Comparison of ENCODE assay signal across 8 cellular contexts in the genomic region with DNA sequence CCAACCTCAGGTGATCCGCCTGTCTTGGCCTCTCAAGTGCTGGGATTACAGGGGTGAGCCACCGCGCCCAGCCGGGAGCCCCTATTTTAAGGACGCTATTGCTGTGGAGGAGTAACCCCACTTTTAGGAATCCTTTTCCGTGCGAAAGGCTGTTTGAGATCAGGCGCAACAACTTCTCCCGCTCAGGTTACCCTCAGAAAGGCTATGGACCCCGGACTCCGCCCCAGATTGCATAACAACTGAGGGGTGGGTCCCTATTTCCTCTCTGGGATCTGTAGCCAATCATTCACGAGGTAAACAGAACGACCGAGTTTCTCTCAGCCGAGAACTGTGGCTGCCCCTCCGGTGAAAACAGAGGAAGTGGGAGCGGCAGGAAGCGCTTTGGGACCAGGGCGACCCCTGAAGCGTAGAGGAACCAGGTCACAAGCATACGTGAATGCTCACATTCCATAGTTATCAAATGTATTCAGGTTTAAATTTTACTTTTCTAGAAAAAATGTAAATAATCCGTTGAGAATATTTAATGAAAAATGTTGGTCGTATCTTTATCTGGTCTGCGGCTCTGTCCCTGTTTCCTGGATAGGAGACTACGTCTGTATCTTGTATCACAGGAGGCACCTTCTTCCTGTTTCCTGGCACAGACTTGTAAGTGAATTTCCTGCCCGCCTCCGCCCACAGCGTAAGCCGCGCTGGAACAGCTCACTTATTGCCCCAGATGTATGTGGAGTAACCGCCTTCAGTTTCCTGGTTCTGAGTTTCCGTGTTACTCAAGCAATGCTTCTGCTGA. TPM values are rescaled to one million over a fixed set of nuclear protein-coding genes. Genes with fewer than 3 reads are reported as not detected.
A peak's percentile ranks its signal among the peaks of the same experiment; 100 is the strongest.
DNase-seq lines count a peak whose midpoint lies in the region; ATAC-seq, FAIRE-seq and TF ChIP-seq lines count a peak whose summit lies in the region.

No MANE protein-coding gene starts in this region.

- peak overlapping the region in 1 of 4 experiments; percentile 49; a peak in 2 of 7 replicates for H3K9ac ChIP-seq in H1 (replicated peaks in 1 of 4; ENCODE audit: extremely low read depth in 1 of 4, low read depth in 3 of 4, low read length in 3 of 4)

- H2BK120ac ChIP-seq in H1 (replicated peaks; ENCODE audit: low read depth, low read length), result peak overlapping the region; percentile 75

- H3K18ac ChIP-seq in H1 (ENCODE audit: extremely low read depth, low read length), result peak overlapping the region; percentile 65; the same call in 1 of the 2 replicates

- H4K20me1 ChIP-seq in H1 (replicated peaks in 1 of 2; ENCODE audit: control insufficient read depth in 1 of 2, insufficient read depth in 2 of 2, low read length in 2 of 2), result no peaks in the 10 kb centered on the region

- DNase-seq in ACHN (peak; percentile 86), NOMO-1 treated with dmso at 0.1 percent for 144 hours (lab: John Stamatoyannopoulos, UW; ENCODE audit: unreplicated experiment) (peak; percentile 98), H1 (ENCODE audit: low read depth in 1 of 2, low spot score in 2 of 2) (peak; percentile 65 to 83), lung microvascular endothelial cell (ENCODE audit: low read depth in 2 of 2) (peak; percentile 99 to 100)
- peak; percentile 85 for DNase-seq in activated CD8-positive, alpha-beta memory T cell treated with anti-CD3 and anti-CD28 coated beads, Interleukin-2, amount 50 U/mL, for 1 hour (ENCODE audit: extremely low read depth)
- peak; percentile 76 to 92 (median 89) for DNase-seq in stimulated activated CD4-positive, alpha-beta T cell treated with anti-CD3 and anti-CD28 coated beads, TNF-alpha, amount 100 ng/mL, for 24 hours (ENCODE audit: low read depth in 3 of 3)

- no peak for TF ChIP-seq EP300 in H1 (IDR thresholded peaks at IDR 0.05; ENCODE audit: borderline replicate concordance in 1 of 2, low read depth in 2 of 2, low read length in 2 of 2)

- no peaks in the 10 kb centered on the region for H3K79me1 ChIP-seq in H1 (ENCODE audit: low read depth, low read length)

- H2AK5ac ChIP-seq in H1 (ENCODE audit: low read depth, low read length), result no peak overlapping the region

- TF ChIP-seq CTCF in H1 (IDR thresholded peaks at IDR 0.05; ENCODE audit: control extremely low read depth in 1 of 3, insufficient read depth in 1 of 3, low read depth in 1 of 3, low read length in 3 of 3), result no peak

- in situ Hi-C loops in ACHN (cut with HindIII; ENCODE audit: low pct_ligation_motif_present, low pct_unique_long_range_greater_than_20kb, low sequenced_read_pairs), result no loop called here

- H2AFZ ChIP-seq in H1 (ENCODE audit: low read length), result 0 out of 2 replicates have a peak overlapping the region, but pooled peaks have one; percentile 47

- H2BK12ac ChIP-seq in H1 (ENCODE audit: low read depth, low read length), result peak overlapping the region; percentile 71; the same call in 1 of the 2 replicates

- peak; percentile 76 for FAIRE-seq in H1 (lab: Jason Lieb, UNC)

- POLR2A ChIA-PET in H1 (lab: Charles Lee; ENCODE audit: partially characterized antibody), result interaction anchor here (0.7 to 0.8 kb wide), 2 partner anchors 72 to 103 kb away, joined by 3 to 4 read pairs; no protein-coding TSS in a partner anchor

- 5% methylated on average over 32 of the region's 32 CpGs; no CpG with 5 or more reads in 1 of the 2 experiments for whole genome bisulfite sequencing in H1 (ENCODE audit: extremely low coverage in 1 of 2, insufficient coverage in 1 of 2, insufficient read length in 1 of 2, insufficient replicate concordance in 2 of 2, low coverage in 1 of 2, low lambda C conversion rate in 2 of 2, missing lambda C conversion rate in 1 of 2), 2 experiments

- peak overlapping the region; percentile 41 to 58 (median 56); a peak in 7 of 8 replicates for H3K4me3 ChIP-seq in H1 (ENCODE audit: extremely low read depth in 1 of 4, insufficient read depth in 2 of 4, low read depth in 3 of 4, low read length in 4 of 4)

- H4K5ac ChIP-seq in H1 (ENCODE audit: insufficient read length, low read depth, low read length), result peak overlapping the region; percentile 28

- no peaks in the 10 kb centered on the region for H3K36me3 ChIP-seq in H1 (ENCODE audit: control insufficient read depth in 2 of 4, insufficient read depth in 4 of 4, low read length in 3 of 4)

- H4K8ac ChIP-seq in H1 (ENCODE audit: extremely low read depth, insufficient read depth, low read length), result peak overlapping the region; percentile 74

- H3K23me2 ChIP-seq in H1 (ENCODE audit: low read depth, low read length), result no peaks in the 10 kb centered on the region

- H3K23ac ChIP-seq in H1 (ENCODE audit: insufficient read length), result no peak overlapping the region

- no peak for TF ChIP-seq RAD21 in H1 (IDR thresholded peaks at IDR 0.05 in 1 of 2, conservative IDR thresholded peaks at IDR 0.05 in 1 of 2; ENCODE audit: low read depth in 2 of 2, low read length in 2 of 2)

- H3K9me3 ChIP-seq in H1 (ENCODE audit: insufficient read depth in 2 of 2, low read depth in 1 of 2, low read length in 1 of 2), result no peaks in the 10 kb centered on the region; a peak in 1 of 4 replicates

- peak overlapping the region; percentile 48 for H3K27ac ChIP-seq in H1 (ENCODE audit: low read depth, low read length)

- H3K79me2 ChIP-seq in H1 (ENCODE audit: control insufficient read depth in 1 of 2, insufficient read depth in 2 of 2, low read length in 2 of 2), result no peaks in the 10 kb centered on the region

- H3K14ac ChIP-seq in H1 (ENCODE audit: insufficient read length), result no peak overlapping the region

- no peak overlapping the region for H2BK20ac ChIP-seq in H1 (ENCODE audit: low read length)

- H2BK15ac ChIP-seq in H1 (ENCODE audit: low read length), result no peak overlapping the region

- CTCF ChIA-PET in H1 (lab: Charles Lee; ENCODE audit: partially characterized antibody), result interaction anchor here (0.9 to 2.2 kb wide), 3 partner anchors 15 to 31 kb away, joined by 3 to 10 read pairs (median 3); no protein-coding TSS in a partner anchor

- peaks cover 1 to 6% (median 4%) of the 10 kb centered on the region in 4 experiments; a peak in 2 of 7 replicates for H3K4me1 ChIP-seq in H1 (replicated peaks in 1 of 4; ENCODE audit: control insufficient read depth in 3 of 4, insufficient read depth in 4 of 4, low read length in 3 of 4)

- H3K27me3 ChIP-seq in H1 (replicated peaks in 1 of 4; ENCODE audit: control insufficient read depth in 3 of 4, extremely low read depth in 1 of 4, insufficient read depth in 3 of 4, low read length in 3 of 4), result no peaks in the 10 kb centered on the region

- H2BK5ac ChIP-seq in H1 (ENCODE audit: low read depth, low read length), result peak overlapping the region; percentile 67

- H3K4me2 ChIP-seq in H1 (ENCODE audit: insufficient read depth in 1 of 2, low read depth in 2 of 2, low read length in 2 of 2), result peak overlapping the region; percentile 70 to 72

- TF ChIP-seq POLR2A in H1 (IDR thresholded peaks at IDR 0.05; ENCODE audit: control extremely low read depth in 1 of 2, low read depth in 2 of 2, low read length in 2 of 2), result peak in 1 of 2 experiments; percentile 73; a peak in 2 of 3 replicates

- H3K56ac ChIP-seq in H1 (replicated peaks; ENCODE audit: insufficient read length, low read depth, low read length), result no peak overlapping the region

- H4K91ac ChIP-seq in H1 (replicated peaks; ENCODE audit: insufficient read length, low read length), result peak overlapping the region; percentile 39

- no peak overlapping the region for H3K4ac ChIP-seq in H1 (replicated peaks; ENCODE audit: insufficient read length, low read depth, low read length)

- ATAC-seq in GM18861 (IDR thresholded peaks at IDR 0.05; ENCODE audit: unreplicated experiment) (peak; percentile 63), HG03103 (IDR thresholded peaks at IDR 0.05; ENCODE audit: low read depth, unreplicated experiment) (peak; percentile 65)

RNA-seq across cellular contexts. Expression of gene HLA-E, which starts 26.9 kb away (rescaled TPM):
- total RNA-seq in H1 (2021; fragmentation: NEBNext Ultra II Directional; extraction: Animal tissue kit (Norgen Biotek cat#: 25700)), result 24.4 and 28.0 TPM in 2 replicates
- polyA plus RNA-seq in H1 (2011; rRNA removed), result 20.2 and 26.1 TPM in 2 replicates
- polyA plus RNA-seq in H1 (2011; cell fraction: cytosol; rRNA removed), result 29.0 TPM
- polyA plus RNA-seq in H1 (2011; cell fraction: nucleus; rRNA removed), result 29.1 TPM
- 26.1 to 29.2 TPM (median 27.6 TPM) in 4 replicates for polyA plus RNA-seq in H1 (2012, experiment 1 of 2)
- polyA plus RNA-seq in H1 (2012, experiment 2 of 2), result 30.7 TPM
- 35.3 TPM for polyA plus RNA-seq in H1 (2013, experiment 1 of 2)
- polyA plus RNA-seq in H1 (2013, experiment 2 of 2), result 41.8 TPM
- 17.0 and 18.3 TPM in 2 replicates for polyA minus RNA-seq in H1 (2011; rRNA and poly(A)+ RNA removed)
- polyA minus RNA-seq in H1 (2011; cell fraction: cytosol; rRNA and poly(A)+ RNA removed), result 16.2 TPM
- 20.6 TPM for polyA minus RNA-seq in H1 (2011; cell fraction: nucleus; rRNA and poly(A)+ RNA removed)
- 440 and 959 TPM in 2 replicates for total RNA-seq in lung microvascular endothelial cell

RNA-seq across cellular contexts. Expression of gene GNL1, which starts 40.1 kb away (rescaled TPM):
- 67.8 and 75.4 TPM in 2 replicates for total RNA-seq in H1 (2021; fragmentation: NEBNext Ultra II Directional; extraction: Animal tissue kit (Norgen Biotek cat#: 25700))
- 42.4 and 52.9 TPM in 2 replicates for polyA plus RNA-seq in H1 (2011; rRNA removed)
- polyA plus RNA-seq in H1 (2011; cell fraction: cytosol; rRNA removed), result 47.6 TPM
- polyA plus RNA-seq in H1 (2011; cell fraction: nucleus; rRNA removed), result 56.7 TPM
- polyA plus RNA-seq in H1 (2012, experiment 1 of 2), result 48.1 to 77.3 TPM (median 64.7 TPM) in 4 replicates
- 42.4 TPM for polyA plus RNA-seq in H1 (2012, experiment 2 of 2)
- 28.4 TPM for polyA plus RNA-seq in H1 (2013, experiment 1 of 2)
- polyA plus RNA-seq in H1 (2013, experiment 2 of 2), result 25.4 TPM
- polyA minus RNA-seq in H1 (2011; rRNA and poly(A)+ RNA removed), result 34.6 and 41.3 TPM in 2 replicates
- 19.2 TPM for polyA minus RNA-seq in H1 (2011; cell fraction: cytosol; rRNA and poly(A)+ RNA removed)
- 18.8 TPM for polyA minus RNA-seq in H1 (2011; cell fraction: nucleus; rRNA and poly(A)+ RNA removed)
- total RNA-seq in lung microvascular endothelial cell, result 31.8 and 41.1 TPM in 2 replicates

RNA-seq across cellular contexts. Expression of gene PRR3, which starts 40.9 kb away (rescaled TPM):
- 10.5 and 11.6 TPM in 2 replicates for total RNA-seq in H1 (2021; fragmentation: NEBNext Ultra II Directional; extraction: Animal tissue kit (Norgen Biotek cat#: 25700))
- polyA plus RNA-seq in H1 (2011; rRNA removed), result 24.2 and 24.3 TPM in 2 replicates
- polyA plus RNA-seq in H1 (2011; cell fraction: cytosol; rRNA removed), result 16.3 TPM
- polyA plus RNA-seq in H1 (2011; cell fraction: nucleus; rRNA removed), result 20.5 TPM
- 10.3 to 11.8 TPM (median 11.1 TPM) in 4 replicates for polyA plus RNA-seq in H1 (2012, experiment 1 of 2)
- polyA plus RNA-seq in H1 (2012, experiment 2 of 2), result 7.9 TPM
- polyA plus RNA-seq in H1 (2013, experiment 1 of 2), result 13.5 TPM
- polyA plus RNA-seq in H1 (2013, experiment 2 of 2), result 11.3 TPM
- 17.6 and 20.3 TPM in 2 replicates for polyA minus RNA-seq in H1 (2011; rRNA and poly(A)+ RNA removed)
- polyA minus RNA-seq in H1 (2011; cell fraction: cytosol; rRNA and poly(A)+ RNA removed), result 5.6 TPM
- 17.8 TPM for polyA minus RNA-seq in H1 (2011; cell fraction: nucleus; rRNA and poly(A)+ RNA removed)
- total RNA-seq in lung microvascular endothelial cell, result 2.0 and 2.2 TPM in 2 replicates

RNA-seq across cellular contexts. Expression of gene ABCF1, which starts 55.1 kb away (rescaled TPM):
- 119 and 123 TPM in 2 replicates for total RNA-seq in H1 (2021; fragmentation: NEBNext Ultra II Directional; extraction: Animal tissue kit (Norgen Biotek cat#: 25700))
- 48.8 and 59.5 TPM in 2 replicates for polyA plus RNA-seq in H1 (2011; rRNA removed)
- polyA plus RNA-seq in H1 (2011; cell fraction: cytosol; rRNA removed), result 71.0 TPM
- polyA plus RNA-seq in H1 (2011; cell fraction: nucleus; rRNA removed), result 104 TPM
- polyA plus RNA-seq in H1 (2012, experiment 1 of 2), result 112 to 134 TPM (median 123 TPM) in 4 replicates
- 36.5 TPM for polyA plus RNA-seq in H1 (2012, experiment 2 of 2)
- polyA plus RNA-seq in H1 (2013, experiment 1 of 2), result 91.5 TPM
- polyA plus RNA-seq in H1 (2013, experiment 2 of 2), result 94.1 TPM
- 84.1 and 96.9 TPM in 2 replicates for polyA minus RNA-seq in H1 (2011; rRNA and poly(A)+ RNA removed)
- 62.4 TPM for polyA minus RNA-seq in H1 (2011; cell fraction: cytosol; rRNA and poly(A)+ RNA removed)
- polyA minus RNA-seq in H1 (2011; cell fraction: nucleus; rRNA and poly(A)+ RNA removed), result 48.9 TPM
- total RNA-seq in lung microvascular endothelial cell, result 24.6 and 41.9 TPM in 2 replicates

Comparison
In these comparisons a context has a peak if more than half of its experiments do, and no peak if none do; other contexts are left out.
1. Peak in every context shown above with its lines: DNase-seq, ATAC-seq, H3K4me3 ChIP-seq and H3K27ac ChIP-seq.
2. RNA of gene HLA-E, which starts 26.9 kb away (total RNA-seq): 440 to 959 TPM in lung microvascular endothelial cell; 24.4 to 28.0 TPM in H1; every median in the first group is over 10 times any median in the second.